In the genomic region with DNA sequence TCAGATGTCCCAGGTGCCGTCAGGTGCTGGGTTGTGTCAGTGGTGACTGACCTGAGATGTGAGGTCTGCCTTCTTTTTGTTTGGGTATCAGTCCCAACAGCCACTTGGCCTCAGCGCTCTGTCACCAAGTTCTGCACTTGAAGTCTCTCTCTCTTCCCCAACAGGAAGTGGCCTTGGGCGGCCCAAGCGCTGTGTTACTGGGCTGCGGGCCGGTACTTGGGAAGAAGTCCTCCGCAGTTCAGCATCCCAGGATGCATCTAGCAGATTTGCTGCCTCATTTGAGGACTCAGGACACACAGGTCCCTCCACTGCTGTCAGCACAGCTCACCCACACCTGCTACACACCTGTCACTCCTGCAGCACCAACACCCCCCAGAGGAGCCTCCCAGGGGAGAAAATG, we compare ENCODE assay signal across 17 cellular contexts. TPM values are rescaled to one million over a fixed set of nuclear protein-coding genes. Genes with fewer than 3 reads are reported as not detected.
"Had no signal": no experiment of that assay in that cellular context is flagged by ENCODE, and none has a peak within 500 bp of the region (broad histone marks: within the 10 kb centered on the region; RNA-seq: fewer than 3 reads in every experiment).

No MANE protein-coding gene starts in this region.

- DNase-seq: activated CD4-positive, alpha-beta memory T cell treated with anti-CD3 and anti-CD28 coated beads, Interleukin-2, amount 10 ng/mL, durations not matched to agents 7 days and 5 days; activated CD4-positive, alpha-beta T cell treated with anti-CD3 and anti-CD28 coated beads for 4 hours; activated effector memory CD4-positive, alpha-beta T cell treated with Interleukin-2 at 50 U/mL for 16 hours; activated T-cell treated with anti-CD3 and anti-CD28 coated beads, Interleukin-2, amount 50 U/mL, for 4 hours; caudate nucleus; colonic mucosa; effector CD4-positive, alpha-beta T cell; hippocampal formation; occipital lobe; sigmoid colon had no signal

- H3K4me3 ChIP-seq: colonic mucosa, esophagus muscularis mucosa, prostate gland, sigmoid colon, tibial artery had no signal

- ATAC-seq: activated T-cell treated with anti-CD3 and anti-CD28 coated beads, Interleukin-2, amount 50 U/mL, for 4 hours; stimulated activated memory B cell treated with anti-CD40 and anti-IgM and Interleukin-4, amounts not matched to agents 10 μg/mL and 1 μg/mL and 100 μg/mL, for 72 hours; WTC11 had no signal

- H3K4me1 ChIP-seq: prostate gland, sigmoid colon had no signal

- H3K9me3 ChIP-seq: colonic mucosa, esophagus muscularis mucosa, prostate gland, sigmoid colon, tibial artery had no signal

- H3K27me3 ChIP-seq: colonic mucosa, esophagus muscularis mucosa, sigmoid colon had no signal

- H3K36me3 ChIP-seq: colonic mucosa, esophagus muscularis mucosa, prostate gland, sigmoid colon, tibial artery had no signal

- FAIRE-seq: keratinocyte had no signal

- H3K27ac ChIP-seq: colonic mucosa, esophagus muscularis mucosa, prostate gland, sigmoid colon, tibial artery had no signal

RNA-seq across cellular contexts. Expression of gene LYZL2, which starts 40.1 kb away (rescaled TPM):
- total RNA-seq: activated CD4-positive, alpha-beta memory T cell treated with anti-CD3 and anti-CD28 coated beads, Interleukin-2, amount 10 ng/mL, durations not matched to agents 7 days and 5 days; activated T-cell treated with anti-CD3 and anti-CD28 coated beads, Interleukin-2, amount 50 U/mL, for 4 hours; colonic mucosa; esophagus muscularis mucosa; liver; occipital lobe; sigmoid colon; WTC11 had no signal
- polyA plus RNA-seq: keratinocyte, liver, sigmoid colon had no signal
